ENCODE assay signal across 23 cellular contexts in genomic region chr6:79605968-79606764, GRCh38. TPM values are rescaled to one million over a fixed set of nuclear protein-coding genes. Genes with fewer than 3 reads are reported as not detected.
A peak's percentile ranks its signal among the peaks of the same experiment; 100 is the strongest.
DNase-seq lines count a peak whose midpoint lies in the region; ATAC-seq and TF ChIP-seq lines count a peak whose summit lies in the region.
"Had no signal": no experiment of that assay in that cellular context is flagged by ENCODE, and none has a peak within 500 bp of the region (broad histone marks: within the 10 kb centered on the region; RNA-seq: fewer than 3 reads in every experiment).

No MANE protein-coding gene starts in this region.

- H3K4me1 Mint-ChIP-seq in endodermal cell, result peaks cover 9% of the 10 kb centered on the region
- H3K4me1 Mint-ChIP-seq: stimulated activated effector memory CD8-positive, alpha-beta T cell treated with anti-CD3 and anti-CD28 coated beads, Interleukin-12 subunit alpha, Interleukin-12 subunit beta, amount 100 ng/mL, for 72 hours had no signal

- TF ChIP-seq CTCF in endodermal cell (conservative IDR thresholded peaks at IDR 0.05) (peak; percentile 55), mucosa of descending colon (IDR thresholded peaks at IDR 0.05) (no peak)

- H3K14ac ChIP-seq in mesenchymal stem cell (ENCODE audit: low read length in 2 of 2), result no peak overlapping the region

- H3K4me3 ChIP-seq in MG63, result no peak overlapping the region
- H3K4me3 ChIP-seq in endodermal cell (ENCODE audit: low read length), result no peak overlapping the region
- H3K4me3 ChIP-seq in mesenchymal stem cell (ENCODE audit: insufficient read depth in 1 of 2, low read depth in 1 of 2, low read length in 2 of 2), result no peak overlapping the region
- no peak overlapping the region for H3K4me3 ChIP-seq in mucosa of descending colon
- H3K4me3 ChIP-seq: adrenal gland, GM12878, GM23248, right lobe of liver, suprapubic skin had no signal

- peak overlapping the region; percentile 64 for H2AK5ac ChIP-seq in mesenchymal stem cell (ENCODE audit: low read length, severe bottlenecking)

- 79 to 100% methylated on average over 2 to 4 of the region's 4 CpGs for WGBS in endodermal cell (ENCODE audit: insufficient coverage in 1 of 2, insufficient read length in 1 of 2), 2 experiments
- WGBS in mesenchymal stem cell, result 88% methylated on average over 2 of the region's 4 CpGs

- H3K23ac ChIP-seq in mesenchymal stem cell (ENCODE audit: low read length in 2 of 2), result no peak overlapping the region

- no peaks in the 10 kb centered on the region for H3K36me3 Mint-ChIP-seq in endodermal cell (ENCODE audit: low read depth)
- H3K36me3 Mint-ChIP-seq: activated CD4-positive, alpha-beta memory T cell treated with anti-CD3 and anti-CD28 coated beads for 36 hours; natural killer cell treated with Interleukin-12 subunit alpha and Interleukin-12 subunit beta and Interleukin-15 and Interleukin-18, amount 100 ng/mL, for 72 hours; stimulated activated effector memory CD8-positive, alpha-beta T cell treated with anti-CD3 and anti-CD28 coated beads, Interleukin-12 subunit alpha, Interleukin-12 subunit beta, amount 100 ng/mL, for 72 hours; T-cell had no signal

- H2BK15ac ChIP-seq in mesenchymal stem cell (ENCODE audit: low read depth, poor library complexity, severe bottlenecking), result no peak overlapping the region

- no peak overlapping the region for H2AFZ ChIP-seq in mesenchymal stem cell (ENCODE audit: low read depth, low read length)
- H2AFZ ChIP-seq: GM23248, parathyroid adenoma had no signal

- H3K9ac ChIP-seq in endodermal cell (ENCODE audit: extremely low read depth, low read length, poor library complexity, severe bottlenecking) (no peak overlapping the region), mesenchymal stem cell (ENCODE audit: low read length) (no peak overlapping the region)
- H3K9ac ChIP-seq: GM23248, parathyroid adenoma had no signal

- no peak overlapping the region for H2BK5ac ChIP-seq in mesenchymal stem cell (ENCODE audit: low read depth, low read length, poor library complexity, severe bottlenecking)

- H3K27ac ChIP-seq in endodermal cell (ENCODE audit: low read depth, low read length), result no peak overlapping the region
- no peak overlapping the region for H3K27ac ChIP-seq in mesenchymal stem cell (ENCODE audit: low read length, poor library complexity, severe bottlenecking)
- H3K27ac ChIP-seq: adrenal gland, GM23248, parathyroid adenoma, right lobe of liver, suprapubic skin had no signal

- no peak overlapping the region for H3K4me3 Mint-ChIP-seq in endodermal cell
- H3K4me3 Mint-ChIP-seq: activated CD4-positive, alpha-beta memory T cell treated with anti-CD3 and anti-CD28 coated beads for 36 hours; natural killer cell treated with Interleukin-12 subunit alpha and Interleukin-12 subunit beta and Interleukin-15 and Interleukin-18, amount 100 ng/mL, for 72 hours; stimulated activated effector memory CD8-positive, alpha-beta T cell treated with anti-CD3 and anti-CD28 coated beads, Interleukin-12 subunit alpha, Interleukin-12 subunit beta, amount 100 ng/mL, for 72 hours; T-cell had no signal

- no peak overlapping the region for H3K18ac ChIP-seq in mesenchymal stem cell (ENCODE audit: low read depth in 1 of 2, low read length in 2 of 2)

- no peaks in the 10 kb centered on the region for H3K9me3 Mint-ChIP-seq in endodermal cell
- H3K9me3 Mint-ChIP-seq: activated CD4-positive, alpha-beta memory T cell treated with anti-CD3 and anti-CD28 coated beads for 36 hours; stimulated activated effector memory CD8-positive, alpha-beta T cell treated with anti-CD3 and anti-CD28 coated beads, Interleukin-12 subunit alpha, Interleukin-12 subunit beta, amount 100 ng/mL, for 72 hours; T-cell had no signal

- no peaks in the 10 kb centered on the region for H3K27me3 Mint-ChIP-seq in endodermal cell (ENCODE audit: insufficient read depth)
- H3K27me3 Mint-ChIP-seq: activated CD4-positive, alpha-beta memory T cell treated with anti-CD3 and anti-CD28 coated beads for 36 hours; T-cell had no signal

- H3K27me3 ChIP-seq in MG63 (no peaks in the 10 kb centered on the region), endodermal cell (ENCODE audit: control insufficient read depth, insufficient read depth, low read length, poor library complexity, severe bottlenecking) (no peaks in the 10 kb centered on the region), mesenchymal stem cell (ENCODE audit: control insufficient read depth in 1 of 2, insufficient read depth in 1 of 2, low read length in 2 of 2) (no peaks in the 10 kb centered on the region)
- H3K27me3 ChIP-seq: adrenal gland, right lobe of liver, suprapubic skin had no signal

- H2BK12ac ChIP-seq in mesenchymal stem cell (ENCODE audit: low read length in 2 of 2), result no peak overlapping the region

- intact Hi-C loops in mucosa of descending colon (cut with DNase I, micrococcal nuclease), result no loop called here

- H3K79me1 ChIP-seq in mesenchymal stem cell (replicated peaks; ENCODE audit: low read length, poor library complexity, severe bottlenecking), result no peaks in the 10 kb centered on the region

- no peak overlapping the region for H3K4ac ChIP-seq in mesenchymal stem cell (ENCODE audit: low read depth in 1 of 2, low read length in 2 of 2)

- no peak overlapping the region for H3K4me2 ChIP-seq in mesenchymal stem cell (ENCODE audit: low read length, poor library complexity, severe bottlenecking)

- H3K36me3 ChIP-seq in MG63, result no peaks in the 10 kb centered on the region
- no peaks in the 10 kb centered on the region for H3K36me3 ChIP-seq in endodermal cell (ENCODE audit: control insufficient read depth, insufficient read depth, low read length)
- H3K36me3 ChIP-seq in mesenchymal stem cell (ENCODE audit: control insufficient read depth in 1 of 2, insufficient read depth in 2 of 2, low read depth in 1 of 2, low read length in 2 of 2), result no peaks in the 10 kb centered on the region
- H3K36me3 ChIP-seq in mucosa of descending colon (ENCODE audit: low read depth), result no peaks in the 10 kb centered on the region
- H3K36me3 ChIP-seq: adrenal gland, right lobe of liver, suprapubic skin had no signal

- no peak overlapping the region for H4K8ac ChIP-seq in mesenchymal stem cell (ENCODE audit: low read length)

- no peak for ATAC-seq in mucosa of descending colon
- ATAC-seq in HG03342 (IDR thresholded peaks at IDR 0.05; ENCODE audit: unreplicated experiment), result no peak
- ATAC-seq in GM19351 (IDR thresholded peaks at IDR 0.05; ENCODE audit: unreplicated experiment), result no peak
- ATAC-seq: GM12878; natural killer cell treated with Interleukin-12 subunit alpha and Interleukin-12 subunit beta and Interleukin-15 and Interleukin-18, amount 100 ng/mL, for 72 hours; stimulated activated effector memory CD8-positive, alpha-beta T cell treated with anti-CD3 and anti-CD28 coated beads, Interleukin-12 subunit alpha, Interleukin-12 subunit beta, amount 100 ng/mL, for 72 hours; T-cell had no signal

- H3K4me1 ChIP-seq in endodermal cell (ENCODE audit: control insufficient read depth, insufficient read depth, low read length), result no peaks in the 10 kb centered on the region
- H3K4me1 ChIP-seq in mesenchymal stem cell (ENCODE audit: control insufficient read depth, insufficient read depth, low read depth, low read length), result peaks cover 3% of the 10 kb centered on the region
- peaks cover 31% of the 10 kb centered on the region for H3K4me1 ChIP-seq in mucosa of descending colon (ENCODE audit: low read depth)
- H3K4me1 ChIP-seq: adrenal gland, right lobe of liver, suprapubic skin had no signal

- no peak overlapping the region for H2BK120ac ChIP-seq in mesenchymal stem cell (ENCODE audit: low read depth, low read length)

- no peak overlapping the region for H4K91ac ChIP-seq in mesenchymal stem cell (ENCODE audit: low read length)

- H3K9me3 ChIP-seq in MG63 (no peaks in the 10 kb centered on the region), endodermal cell (ENCODE audit: control insufficient read depth, low read length) (no peaks in the 10 kb centered on the region), mesenchymal stem cell (ENCODE audit: control insufficient read depth, low read length) (no peaks in the 10 kb centered on the region), mucosa of descending colon (no peaks in the 10 kb centered on the region)
- H3K9me3 ChIP-seq: adrenal gland, right lobe of liver, suprapubic skin had no signal

- H3K27ac Mint-ChIP-seq in endodermal cell, result no peak overlapping the region
- H3K27ac Mint-ChIP-seq: activated CD4-positive, alpha-beta memory T cell treated with anti-CD3 and anti-CD28 coated beads for 36 hours; natural killer cell treated with Interleukin-12 subunit alpha and Interleukin-12 subunit beta and Interleukin-15 and Interleukin-18, amount 100 ng/mL, for 72 hours; stimulated activated effector memory CD8-positive, alpha-beta T cell treated with anti-CD3 and anti-CD28 coated beads, Interleukin-12 subunit alpha, Interleukin-12 subunit beta, amount 100 ng/mL, for 72 hours; T-cell had no signal

- DNase-seq in DMS 273 (lab: John Stamatoyannopoulos, UW; ENCODE audit: unreplicated experiment) (peak; percentile 88), MG63 (peak; percentile 4), endodermal cell (peak; percentile 68), mesenchymal stem cell (no peak), mucosa of descending colon (no peak), T-helper 1 cell (no peak)
- DNase-seq: activated CD4-positive, alpha-beta memory T cell treated with anti-CD3 and anti-CD28 coated beads for 36 hours; activated gamma-delta T cell treated with Interleukin-2 at 50 U/mL for 16 hours; adrenal gland; C1 segment of cervical spinal cord; GM23248; NCI-H1092 treated with DMSO at 0.1 percent for 48 hours; NCI-H2081 treated with DMSO at 0.1 percent for 48 hours; right lobe of liver; SIG-M5; T-cell had no signal

RNA-seq across cellular contexts. Expression of gene SH3BGRL2, which starts 25.0 kb away (rescaled TPM):
- 0.16 and 1.2 TPM in 2 replicates for total RNA-seq in MG63 (2014; rRNA removed; shearing (Covaris generic); ENCODE audit: low replicate concordance)
- total RNA-seq in endodermal cell, result 10 to 100 TPM; 24.3 to 40.1 TPM
- 15.8 TPM for polyA plus RNA-seq in endodermal cell (2013, experiment 1 of 2)
- polyA plus RNA-seq in endodermal cell (2013, experiment 2 of 2), result 15.9 TPM
- polyA plus RNA-seq in mesenchymal stem cell (2013, experiment 1 of 2), result 2.8 TPM
- 3.0 TPM for polyA plus RNA-seq in mesenchymal stem cell (2013, experiment 2 of 2)
- 100 to 1,000 TPM in 2 of 3 donors, 10 to 100 TPM in 1; 63.2 to 158 (median 127) TPM for total RNA-seq in mucosa of descending colon
- total RNA-seq: natural killer cell treated with Interleukin-12 subunit alpha and Interleukin-12 subunit beta and Interleukin-15 and Interleukin-18, amount 100 ng/mL, for 72 hours had no signal

Comparison
In these comparisons a context has a peak if more than half of its experiments do, and no peak if none do; other contexts are left out.
1. DNase-seq: peak in DMS 273 (single experiment), MG63 (single experiment) and endodermal cell (single experiment); none in mesenchymal stem cell (single experiment), mucosa of descending colon (0 of 3) and T-helper 1 cell (0 of 5).
2. RNA of gene SH3BGRL2, which starts 25.0 kb away (total RNA-seq): 63.2 to 158 TPM in mucosa of descending colon and 24.3 to 40.1 TPM in endodermal cell; 0.16 to 1.2 TPM in MG63; every median in the first group is over 10 times any median in the second.